In the genomic region with DNA sequence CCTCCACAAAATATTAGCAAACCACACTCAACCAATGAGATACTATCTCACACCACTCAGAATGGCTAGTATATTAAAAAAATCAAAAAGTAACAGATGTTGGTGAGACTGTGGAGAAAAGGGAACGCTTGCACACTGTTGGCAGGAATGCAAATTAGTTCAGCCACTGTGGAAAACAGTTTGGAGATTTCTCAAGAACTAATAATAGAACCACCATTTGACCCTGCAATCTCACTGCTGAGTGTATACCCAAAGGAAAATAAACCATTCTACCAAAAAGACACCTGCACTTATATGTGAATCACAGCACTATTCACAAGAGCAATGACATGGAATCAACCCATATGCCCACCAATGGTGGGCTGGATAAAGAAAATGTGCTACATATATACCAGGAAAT, we compare ENCODE assay signal across 17 cellular contexts.
"Had no signal": no experiment of that assay in that cellular context is flagged by ENCODE, and none has a peak within 500 bp of the region (broad histone marks: within the 10 kb centered on the region; RNA-seq: fewer than 3 reads in every experiment).

No MANE protein-coding gene starts in this region.

- DNase-seq: activated CD4-positive, alpha-beta T cell treated with anti-CD3 and anti-CD28 coated beads for 4 hours; activated CD8-positive, alpha-beta memory T cell treated with anti-CD3 and anti-CD28 coated beads, Interleukin-2, amount 50 U/mL, for 48 hours; activated CD8-positive, alpha-beta T cell treated with anti-CD3 and anti-CD28 coated beads, Interleukin-2, amount 10 ng/mL, durations not matched to agents 7 days and 5 days; activated naive CD4-positive, alpha-beta T cell treated with anti-CD3 and anti-CD28 coated beads, Interleukin-2, amount 50 U/mL, for 16 hours; activated naive CD8-positive, alpha-beta T cell treated with anti-CD3 and anti-CD28 coated beads, Interleukin-2, amount 10 ng/mL, durations not matched to agents 7 days and 5 days; activated T-cell treated with anti-CD3 and anti-CD28 coated beads, Interleukin-2, amount 50 U/mL, for 1 hour; aorta; body of pancreas; KG1; NCI-H1092; NCI-H1417; NCI-H2029 treated with DMSO at 0.1 percent for 48 hours; NCI-H526; NCI-H774; RPMI8226; SHP77 had no signal

- H3K27me3 ChIP-seq: body of pancreas had no signal

- H3K4me1 ChIP-seq: body of pancreas had no signal

- H3K9me3 ChIP-seq: body of pancreas had no signal

- H3K4me3 ChIP-seq: body of pancreas had no signal

- H3K27ac ChIP-seq: body of pancreas had no signal

- ATAC-seq: activated CD4-positive, CD25-positive, alpha-beta regulatory T cell treated with anti-CD3 and anti-CD28 coated beads, Interleukin-2, amount 50 U/mL, for 24 hours; activated CD8-positive, alpha-beta T cell treated with anti-CD3 and anti-CD28 coated beads, Interleukin-2, amount 10 ng/mL, durations not matched to agents 7 days and 5 days; body of pancreas had no signal
